Comparison of ENCODE assay signal across 26 cellular contexts in genomic region chr2:139645617-139646016, GRCh38.
"Had no signal": no experiment of that assay in that cellular context is flagged by ENCODE, and none has a peak within 500 bp of the region (broad histone marks: within the 10 kb centered on the region; RNA-seq: fewer than 3 reads in every experiment).

No MANE protein-coding gene starts in this region.

- H3K4me1 ChIP-seq: breast epithelium, Peyer's patch, SJCRH30 had no signal

- H3K9me3 ChIP-seq: Peyer's patch, SJCRH30 had no signal

- H3K27ac ChIP-seq: breast epithelium, coronary artery, Peyer's patch, RWPE1, SJCRH30 had no signal

- ATAC-seq: activated CD8-positive, alpha-beta T cell treated with anti-CD3 and anti-CD28 coated beads, Interleukin-2, amount 10 ng/mL, durations not matched to agents 7 days and 5 days; SK-N-SH treated with all-trans-retinoic acid at 6 μM for 48 hours; WTC11 had no signal

- H3K4me3 ChIP-seq: breast epithelium, coronary artery, Peyer's patch, SJCRH30 had no signal

- DNase-seq: activated CD4-positive, alpha-beta T cell treated with anti-CD3 and anti-CD28 coated beads for 48 hours; activated CD4-positive, alpha-beta T cell treated with anti-CD3 and anti-CD28 coated beads, Interleukin-2, amount 50 U/mL, for 4 hours; activated CD4-positive, CD25-positive, alpha-beta regulatory T cell treated with anti-CD3 and anti-CD28 coated beads, Interleukin-2, amount 50 U/mL, for 72 hours; activated CD8-positive, alpha-beta memory T cell treated with anti-CD3 and anti-CD28 coated beads, Interleukin-2, amount 50 U/mL, for 48 hours; activated CD8-positive, alpha-beta T cell treated with anti-CD3 and anti-CD28 coated beads, Interleukin-2, amount 10 ng/mL, durations not matched to agents 7 days and 5 days; activated naive CD4-positive, alpha-beta T cell treated with anti-CD3 and anti-CD28 coated beads, Interleukin-2, amount 50 U/mL, for 16 hours; activated naive CD8-positive, alpha-beta T cell treated with anti-CD3 and anti-CD28 coated beads, Interleukin-2, amount 10 ng/mL, durations not matched to agents 7 days and 5 days; activated T-cell treated with anti-CD3 and anti-CD28 coated beads, Interleukin-2, amount 50 U/mL, for 1 hour; aorta; caudate nucleus; KG1; NCI-H1092; NCI-H1436; NCI-H187 treated with DMSO at 0.1 percent for 48 hours; NCI-H226; NCI-H526 treated with DMSO at 0.1 percent for 48 hours; NCI-H82; Peyer's patch; Right ventricle myocardium superior; SJCRH30; SW 1271 had no signal

- H3K27me3 ChIP-seq: breast epithelium, Peyer's patch, SJCRH30 had no signal

- H3K36me3 ChIP-seq: breast epithelium, Peyer's patch, SJCRH30 had no signal
